9 cellular contexts compared by ENCODE assay signal in the genomic region with DNA sequence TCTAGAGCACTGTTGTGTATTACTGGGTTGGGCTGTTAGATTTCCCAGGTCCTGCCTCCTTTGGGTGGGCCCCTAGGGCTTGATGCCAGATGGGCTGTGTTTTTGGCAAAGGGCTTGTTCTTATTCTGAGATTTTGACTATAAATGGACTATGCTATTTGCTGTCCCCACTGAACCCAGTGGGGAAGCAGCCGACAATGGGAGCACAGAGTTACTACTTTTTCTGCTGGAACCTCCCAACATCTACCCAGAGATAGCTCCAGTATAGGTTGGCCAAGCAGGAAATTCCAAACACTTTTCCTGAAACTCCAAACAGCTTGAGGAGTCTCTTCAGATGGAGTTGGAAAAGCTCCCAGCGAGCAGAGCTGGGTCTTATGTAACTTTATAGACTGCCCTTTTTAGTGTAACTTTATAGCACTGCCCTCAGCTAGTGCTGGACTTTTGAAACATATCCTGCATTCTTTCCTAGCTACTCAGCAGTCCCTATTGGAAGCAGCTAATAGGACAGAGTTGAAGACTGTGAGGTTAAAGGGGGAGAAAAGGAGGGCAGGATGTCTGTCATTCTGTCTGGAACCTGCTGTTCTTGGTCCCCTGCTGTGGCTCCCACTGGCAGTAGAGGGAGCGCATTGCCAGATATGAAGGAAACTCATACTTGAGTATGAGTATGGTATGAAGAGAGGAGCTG. TPM values are rescaled to one million over a fixed set of nuclear protein-coding genes. Genes with fewer than 3 reads are reported as not detected.
DNase-seq lines count a peak whose midpoint lies in the region; ATAC-seq and TF ChIP-seq lines count a peak whose summit lies in the region.
"Had no signal": no experiment of that assay in that cellular context is flagged by ENCODE, and none has a peak within 500 bp of the region (broad histone marks: within the 10 kb centered on the region; RNA-seq: fewer than 3 reads in every experiment).

No MANE protein-coding gene starts in this region.

- intact Hi-C loops in cardiac septum (cut with DNase I): loop anchor here (2.0 to 5.0 kb wide), 2 partner anchors 28 to 41 kb away; no protein-coding TSS in a partner anchor

- ATAC-seq in GM18870 (IDR thresholded peaks at IDR 0.05; ENCODE audit: unreplicated experiment) (no peak), HG02588 (IDR thresholded peaks at IDR 0.05; ENCODE audit: unreplicated experiment) (no peak)

- DNase-seq in EH (ENCODE audit: low read depth) (peak; percentile 100), cardiac septum (ENCODE audit: low spot score) (peak; percentile 84), renal cortical epithelial cell (ENCODE audit: low read depth) (peak; percentile 95), SHP77 treated with DMSO at 0.1 percent for 48 hours (lab: John Stamatoyannopoulos, UW) (no peak), hippocampal formation (lab: John Stamatoyannopoulos, UW) (no peak)
- DNase-seq: naive B cell had no signal

- TF ChIP-seq CTCF in WI38 (IDR thresholded peaks at IDR 0.05; ENCODE audit: low read depth, low read length): 0 out of 2 replicates have a peak, but pooled peaks have one; percentile 4

- H3K4me3 ChIP-seq in WI38 (ENCODE audit: low read depth, low read length): 0 out of 2 replicates have a peak overlapping the region, but pooled peaks have one; percentile 0

RNA-seq across cellular contexts. Expression of a gene that starts 21.0 kb away (rescaled TPM):
- 44.5 TPM for total RNA-seq in cardiac septum
- 20.8 and 42.4 TPM in 2 replicates for total RNA-seq in renal cortical epithelial cell

Comparison
In these comparisons a context has a peak if more than half of its experiments do, and no peak if none do; other contexts are left out.
1. DNase-seq: peak in EH (single experiment), cardiac septum (single experiment) and renal cortical epithelial cell (single experiment); none in SHP77 treated with DMSO at 0.1 percent for 48 hours (single experiment) and hippocampal formation (0 of 2).